In genomic region chr10:49168821-49169495, GRCh38 we compare ENCODE assay signal across 29 cellular contexts. TPM values are rescaled to one million over a fixed set of nuclear protein-coding genes. Genes with fewer than 3 reads are reported as not detected.
DNase-seq lines count a peak whose midpoint lies in the region; ATAC-seq and TF ChIP-seq lines count a peak whose summit lies in the region.
"Had no signal": no experiment of that assay in that cellular context is flagged by ENCODE, and none has a peak within 500 bp of the region (broad histone marks: within the 10 kb centered on the region; RNA-seq: fewer than 3 reads in every experiment).

No MANE protein-coding gene starts in this region.

- peaks cover 31% of the 10 kb centered on the region for H3K4me1 Mint-ChIP-seq in activated CD8-positive, alpha-beta T cell treated with anti-CD3 and anti-CD28 coated beads, Interleukin-2, amount 10 ng/mL, durations not matched to agents 7 days and 5 days (ENCODE audit: low read depth)
- H3K4me1 Mint-ChIP-seq in activated CD8-positive, alpha-beta T cell treated with anti-CD3 and anti-CD28 coated beads for 36 hours (ENCODE audit: low read depth) = peaks cover 12% of the 10 kb centered on the region
- peaks cover 27% of the 10 kb centered on the region for H3K4me1 Mint-ChIP-seq in activated T-helper 17 cell treated with anti-CD3 and anti-CD28 coated beads, Interleukin-2, amount 50 U/mL, for 72 hours
- H3K4me1 Mint-ChIP-seq in osteocyte (ENCODE audit: unreplicated experiment) = no peaks in the 10 kb centered on the region

- no peak for ATAC-seq in activated CD8-positive, alpha-beta T cell treated with anti-CD3 and anti-CD28 coated beads, Interleukin-2, amount 10 ng/mL, durations not matched to agents 7 days and 5 days
- ATAC-seq in activated CD8-positive, alpha-beta T cell treated with anti-CD3 and anti-CD28 coated beads for 36 hours = no peak
- ATAC-seq in activated T-helper 17 cell treated with anti-CD3 and anti-CD28 coated beads, Interleukin-2, amount 50 U/mL, for 72 hours (replicated peaks) = no peak
- no peak for ATAC-seq in GM19463 (IDR thresholded peaks at IDR 0.05; ENCODE audit: unreplicated experiment)
- ATAC-seq: gastroesophageal sphincter, right cardiac atrium had no signal

- in situ Hi-C loops in brain microvascular endothelial cell (cut with HindIII; ENCODE audit: low pct_ligation_motif_present, low sequenced_read_pairs) = no loop called here

- H3K9me3 Mint-ChIP-seq in activated CD8-positive, alpha-beta T cell treated with anti-CD3 and anti-CD28 coated beads, Interleukin-2, amount 10 ng/mL, durations not matched to agents 7 days and 5 days (ENCODE audit: insufficient read depth) = no peaks in the 10 kb centered on the region
- no peaks in the 10 kb centered on the region for H3K9me3 Mint-ChIP-seq in activated CD8-positive, alpha-beta T cell treated with anti-CD3 and anti-CD28 coated beads for 36 hours
- peaks cover 4% of the 10 kb centered on the region for H3K9me3 Mint-ChIP-seq in activated T-helper 17 cell treated with anti-CD3 and anti-CD28 coated beads, Interleukin-2, amount 50 U/mL, for 72 hours
- H3K9me3 Mint-ChIP-seq in osteocyte (ENCODE audit: unreplicated experiment) = no peaks in the 10 kb centered on the region
- H3K9me3 Mint-ChIP-seq: activated naive CD8-positive, alpha-beta T cell treated with anti-CD3 and anti-CD28 coated beads, Interleukin-2, amount 10 ng/mL, durations not matched to agents 7 days and 5 days; brain; IgD-negative memory B cell; stimulated activated naive B cell treated with anti-CD40 and anti-IgM and Interleukin-4, amounts not matched to agents 10 μg/mL and 1 μg/mL and 100 μg/mL, for 72 hours had no signal

- POLR2A ChIA-PET in activated CD8-positive, alpha-beta T cell treated with anti-CD3 and anti-CD28 coated beads, Interleukin-2, amount 10 ng/mL, durations not matched to agents 7 days and 5 days (lab: Charles Lee) = no interaction called here
- POLR2A ChIA-PET in activated CD8-positive, alpha-beta T cell treated with anti-CD3 and anti-CD28 coated beads for 36 hours (lab: Charles Lee) = no interaction called here

- peak; percentile 4 for DNase-seq in activated CD8-positive, alpha-beta T cell treated with anti-CD3 and anti-CD28 coated beads, Interleukin-2, amount 10 ng/mL, durations not matched to agents 7 days and 5 days
- DNase-seq in activated CD8-positive, alpha-beta T cell treated with anti-CD3 and anti-CD28 coated beads for 36 hours = no peak
- DNase-seq in NOMO-1 treated with DMSO at 0.1 percent for 48 hours (lab: John Stamatoyannopoulos, UW; ENCODE audit: unreplicated experiment) (peak; percentile 60), osteocyte (ENCODE audit: extremely low spot score, unreplicated experiment) (peak; percentile 27), brain microvascular endothelial cell (no peak)
- no peak for DNase-seq in activated CD4-positive, alpha-beta T cell treated with anti-CD3 and anti-CD28 coated beads, Interleukin-2, amount 50 U/mL, for 4 hours
- DNase-seq: 8988T; activated CD4-positive, alpha-beta T cell treated with anti-CD3 and anti-CD28 coated beads, Interleukin-2, amount 50 U/mL, for 1 hour; activated naive CD8-positive, alpha-beta T cell treated with anti-CD3 and anti-CD28 coated beads, Interleukin-2, amount 10 ng/mL, durations not matched to agents 7 days and 5 days; cortex of kidney; DMS79; H7; NCI-H1048; NCI-H2029; NCI-H524 treated with DMSO at 0.1 percent for 48 hours; occipital lobe; right cardiac atrium; stimulated activated CD4-positive, alpha-beta T cell treated with anti-CD3 and anti-CD28 coated beads, Interleukin-15, amount 100 ng/mL, for 24 hours; stimulated activated naive B cell treated with anti-CD40 and anti-IgM and Interleukin-4, amounts not matched to agents 10 μg/mL and 1 μg/mL and 100 μg/mL, for 72 hours; T1000 had no signal

- no peaks in the 10 kb centered on the region for H3K36me3 Mint-ChIP-seq in activated CD8-positive, alpha-beta T cell treated with anti-CD3 and anti-CD28 coated beads, Interleukin-2, amount 10 ng/mL, durations not matched to agents 7 days and 5 days (ENCODE audit: low read depth)
- H3K36me3 Mint-ChIP-seq in activated CD8-positive, alpha-beta T cell treated with anti-CD3 and anti-CD28 coated beads for 36 hours (ENCODE audit: low read depth) = no peaks in the 10 kb centered on the region
- peaks cover 97% of the 10 kb centered on the region for H3K36me3 Mint-ChIP-seq in activated T-helper 17 cell treated with anti-CD3 and anti-CD28 coated beads, Interleukin-2, amount 50 U/mL, for 72 hours (ENCODE audit: low read depth)
- no peaks in the 10 kb centered on the region for H3K36me3 Mint-ChIP-seq in osteocyte (ENCODE audit: unreplicated experiment)
- H3K36me3 Mint-ChIP-seq: activated naive CD8-positive, alpha-beta T cell treated with anti-CD3 and anti-CD28 coated beads, Interleukin-2, amount 10 ng/mL, durations not matched to agents 7 days and 5 days; brain had no signal

- peaks cover 2% of the 10 kb centered on the region for H3K27me3 Mint-ChIP-seq in activated CD8-positive, alpha-beta T cell treated with anti-CD3 and anti-CD28 coated beads, Interleukin-2, amount 10 ng/mL, durations not matched to agents 7 days and 5 days (ENCODE audit: low read depth)
- no peaks in the 10 kb centered on the region for H3K27me3 Mint-ChIP-seq in activated CD8-positive, alpha-beta T cell treated with anti-CD3 and anti-CD28 coated beads for 36 hours
- H3K27me3 Mint-ChIP-seq in activated T-helper 17 cell treated with anti-CD3 and anti-CD28 coated beads, Interleukin-2, amount 50 U/mL, for 72 hours = no peaks in the 10 kb centered on the region
- no peaks in the 10 kb centered on the region for H3K27me3 Mint-ChIP-seq in osteocyte (ENCODE audit: unreplicated experiment)
- H3K27me3 Mint-ChIP-seq: brain; IgD-negative memory B cell; stimulated activated naive B cell treated with anti-CD40 and anti-IgM and Interleukin-4, amounts not matched to agents 10 μg/mL and 1 μg/mL and 100 μg/mL, for 72 hours had no signal

- H3K27ac ChIP-seq in brain microvascular endothelial cell = no peak overlapping the region
- H3K27ac ChIP-seq: C4-2B, gastroesophageal sphincter, tibial nerve had no signal

- no peak overlapping the region for H3K4me3 Mint-ChIP-seq in activated CD8-positive, alpha-beta T cell treated with anti-CD3 and anti-CD28 coated beads, Interleukin-2, amount 10 ng/mL, durations not matched to agents 7 days and 5 days
- no peak overlapping the region for H3K4me3 Mint-ChIP-seq in activated CD8-positive, alpha-beta T cell treated with anti-CD3 and anti-CD28 coated beads for 36 hours
- no peak overlapping the region for H3K4me3 Mint-ChIP-seq in activated T-helper 17 cell treated with anti-CD3 and anti-CD28 coated beads, Interleukin-2, amount 50 U/mL, for 72 hours
- no peak overlapping the region for H3K4me3 Mint-ChIP-seq in osteocyte (ENCODE audit: unreplicated experiment)
- H3K4me3 Mint-ChIP-seq: activated naive CD8-positive, alpha-beta T cell treated with anti-CD3 and anti-CD28 coated beads, Interleukin-2, amount 10 ng/mL, durations not matched to agents 7 days and 5 days; brain; stimulated activated naive B cell treated with anti-CD40 and anti-IgM and Interleukin-4, amounts not matched to agents 10 μg/mL and 1 μg/mL and 100 μg/mL, for 72 hours had no signal

- H3K27ac Mint-ChIP-seq in activated CD8-positive, alpha-beta T cell treated with anti-CD3 and anti-CD28 coated beads, Interleukin-2, amount 10 ng/mL, durations not matched to agents 7 days and 5 days = no peak overlapping the region
- no peak overlapping the region for H3K27ac Mint-ChIP-seq in activated CD8-positive, alpha-beta T cell treated with anti-CD3 and anti-CD28 coated beads for 36 hours
- H3K27ac Mint-ChIP-seq in activated T-helper 17 cell treated with anti-CD3 and anti-CD28 coated beads, Interleukin-2, amount 50 U/mL, for 72 hours = peak overlapping the region; percentile 74
- H3K27ac Mint-ChIP-seq in osteocyte (ENCODE audit: unreplicated experiment) = no peak overlapping the region
- H3K27ac Mint-ChIP-seq: activated naive CD8-positive, alpha-beta T cell treated with anti-CD3 and anti-CD28 coated beads, Interleukin-2, amount 10 ng/mL, durations not matched to agents 7 days and 5 days; brain; stimulated activated naive B cell treated with anti-CD40 and anti-IgM and Interleukin-4, amounts not matched to agents 10 μg/mL and 1 μg/mL and 100 μg/mL, for 72 hours had no signal

- TF ChIP-seq CTCF in activated CD8-positive, alpha-beta T cell treated with anti-CD3 and anti-CD28 coated beads for 36 hours (IDR thresholded peaks at IDR 0.05) = no peak
- no peak for TF ChIP-seq CTCF in osteocyte (IDR thresholded peaks at IDR 0.05)
- TF ChIP-seq CTCF in brain microvascular endothelial cell (IDR thresholded peaks at IDR 0.05; ENCODE audit: low read depth, low read length, missing control alignments) = no peak

- intact Hi-C loops in activated CD8-positive, alpha-beta T cell treated with anti-CD3 and anti-CD28 coated beads for 36 hours (cut with micrococcal nuclease) = no loop called here

- CTCF ChIA-PET in activated CD8-positive, alpha-beta T cell treated with anti-CD3 and anti-CD28 coated beads, Interleukin-2, amount 10 ng/mL, durations not matched to agents 7 days and 5 days (lab: Charles Lee) = no interaction called here
- CTCF ChIA-PET in activated CD8-positive, alpha-beta T cell treated with anti-CD3 and anti-CD28 coated beads for 36 hours (lab: Charles Lee) = no interaction called here

- no peaks in the 10 kb centered on the region for H3K27me3 ChIP-seq in brain microvascular endothelial cell (replicated peaks)
- H3K27me3 ChIP-seq: gastroesophageal sphincter, tibial nerve had no signal

- no peak overlapping the region for H3K4me3 ChIP-seq in brain microvascular endothelial cell (ENCODE audit: low read depth, low read length)
- H3K4me3 ChIP-seq: gastroesophageal sphincter, tibial nerve had no signal

- H3K36me3 ChIP-seq in brain microvascular endothelial cell (replicated peaks) = no peaks in the 10 kb centered on the region
- H3K36me3 ChIP-seq: tibial nerve had no signal

RNA-seq across cellular contexts. Expression of gene TMEM273, which starts 19.2 kb away (rescaled TPM):
- total RNA-seq in activated CD8-positive, alpha-beta T cell treated with anti-CD3 and anti-CD28 coated beads, Interleukin-2, amount 10 ng/mL, durations not matched to agents 7 days and 5 days = 10 to 100 TPM; 24.4 to 25.6 TPM
- total RNA-seq in activated CD8-positive, alpha-beta T cell treated with anti-CD3 and anti-CD28 coated beads for 36 hours = 10 to 100 TPM; 16.6 to 19.0 TPM
- 100 to 1,000 TPM in 1 of 2 donors, 10 to 100 TPM in 1; 92.2 to 262 TPM for total RNA-seq in activated T-helper 17 cell treated with anti-CD3 and anti-CD28 coated beads, Interleukin-2, amount 50 U/mL, for 72 hours
- total RNA-seq in osteocyte = not detected in 2 replicates
- total RNA-seq: H7 had no signal

RNA-seq across cellular contexts. Expression of gene FAM170B, which starts 35.1 kb away (rescaled TPM):
- not detected for total RNA-seq in activated CD8-positive, alpha-beta T cell treated with anti-CD3 and anti-CD28 coated beads, Interleukin-2, amount 10 ng/mL, durations not matched to agents 7 days and 5 days
- not detected for total RNA-seq in activated CD8-positive, alpha-beta T cell treated with anti-CD3 and anti-CD28 coated beads for 36 hours
- total RNA-seq in activated T-helper 17 cell treated with anti-CD3 and anti-CD28 coated beads, Interleukin-2, amount 50 U/mL, for 72 hours = not detected
- total RNA-seq in osteocyte = not detected in 2 replicates
- total RNA-seq: activated naive CD8-positive, alpha-beta T cell treated with anti-CD3 and anti-CD28 coated beads, Interleukin-2, amount 10 ng/mL, durations not matched to agents 7 days and 5 days; endothelial cell of umbilical vein; gastroesophageal sphincter; H7; mononuclear cell; occipital lobe; right cardiac atrium had no signal

RNA-seq across cellular contexts. Expression of gene VSTM4, which starts 53.6 kb away (rescaled TPM):
- total RNA-seq in activated CD8-positive, alpha-beta T cell treated with anti-CD3 and anti-CD28 coated beads, Interleukin-2, amount 10 ng/mL, durations not matched to agents 7 days and 5 days = not detected
- under 1 TPM; 0.04 to 0.09 TPM for total RNA-seq in activated CD8-positive, alpha-beta T cell treated with anti-CD3 and anti-CD28 coated beads for 36 hours
- total RNA-seq in activated T-helper 17 cell treated with anti-CD3 and anti-CD28 coated beads, Interleukin-2, amount 50 U/mL, for 72 hours = under 1 TPM; 0.06 to 0.13 TPM
- 0.70 and 0.81 TPM in 2 replicates for total RNA-seq in osteocyte
- total RNA-seq: activated naive CD8-positive, alpha-beta T cell treated with anti-CD3 and anti-CD28 coated beads, Interleukin-2, amount 10 ng/mL, durations not matched to agents 7 days and 5 days had no signal

Comparison
In these comparisons a context has a peak if more than half of its experiments do, and no peak if none do; other contexts are left out.
1. DNase-seq: peak in activated CD8-positive, alpha-beta T cell treated with anti-CD3 and anti-CD28 coated beads, Interleukin-2, amount 10 ng/mL, durations not matched to agents 7 days and 5 days (single experiment), NOMO-1 treated with DMSO at 0.1 percent for 48 hours (single experiment) and osteocyte (single experiment); none in activated CD8-positive, alpha-beta T cell treated with anti-CD3 and anti-CD28 coated beads for 36 hours (single experiment), brain microvascular endothelial cell (single experiment) and activated CD4-positive, alpha-beta T cell treated with anti-CD3 and anti-CD28 coated beads, Interleukin-2, amount 50 U/mL, for 4 hours (0 of 2).
2. RNA of gene TMEM273, which starts 19.2 kb away (total RNA-seq): 92.2 to 262 TPM in activated T-helper 17 cell treated with anti-CD3 and anti-CD28 coated beads, Interleukin-2, amount 50 U/mL, for 72 hours, 24.4 to 25.6 TPM in activated CD8-positive, alpha-beta T cell treated with anti-CD3 and anti-CD28 coated beads, Interleukin-2, amount 10 ng/mL, durations not matched to agents 7 days and 5 days and 16.6 to 19.0 TPM in activated CD8-positive, alpha-beta T cell treated with anti-CD3 and anti-CD28 coated beads for 36 hours; not detected in osteocyte; every median in the first group is over 10 times any median in the second.